ENCODE assay signal across 35 cellular contexts in the genomic region with DNA sequence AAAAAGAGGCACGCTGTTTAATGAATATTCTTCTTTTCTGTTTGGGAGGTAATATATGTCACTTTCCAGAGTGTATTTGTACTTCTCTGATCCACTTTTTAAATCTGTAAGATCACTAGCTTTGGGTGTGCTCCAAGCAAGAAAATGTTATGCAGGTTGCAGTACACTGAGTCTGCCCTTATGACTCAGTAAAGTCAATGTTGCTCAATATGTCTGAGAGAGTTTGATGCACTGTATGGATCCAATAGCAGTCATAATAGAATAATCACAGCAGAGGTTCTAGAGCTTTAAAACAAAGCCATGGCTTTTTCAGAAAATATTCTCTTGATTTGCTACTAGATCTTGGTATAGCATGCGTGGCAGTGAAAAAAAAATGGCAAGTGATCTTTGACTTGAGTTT.
"Had no signal": no experiment of that assay in that cellular context is flagged by ENCODE, and none has a peak within 500 bp of the region (broad histone marks: within the 10 kb centered on the region; RNA-seq: fewer than 3 reads in every experiment).

No MANE protein-coding gene starts in this region.

- DNase-seq: activated B cell treated with CpG ODN at 0.5 μM for 24 hours; activated CD4-positive, alpha-beta memory T cell treated with anti-CD3 and anti-CD28 coated beads for 36 hours; activated CD4-positive, alpha-beta T cell treated with anti-CD3 and anti-CD28 coated beads for 4 hours; activated CD4-positive, alpha-beta T cell treated with anti-CD3 and anti-CD28 coated beads, Interleukin-2, amount 10 ng/mL, durations not matched to agents 24 days and 14 days; activated CD4-positive, alpha-beta T cell treated with anti-CD3 and anti-CD28 coated beads, Interleukin-2, amount 50 U/mL, for 1 hour; activated CD4-positive, alpha-beta T cell treated with anti-CD3 and anti-CD28 coated beads, Interleukin-2, amount 50 U/mL, for 4 hours; activated CD4-positive, CD25-positive, alpha-beta regulatory T cell treated with anti-CD3 and anti-CD28 coated beads, Interleukin-2, amount 50 U/mL, for 72 hours; activated CD8-positive, alpha-beta memory T cell treated with anti-CD3 and anti-CD28 coated beads, Interleukin-2, amount 50 U/mL, for 4 hours; activated CD8-positive, alpha-beta T cell treated with anti-CD3 and anti-CD28 coated beads for 36 hours; activated effector memory CD4-positive, alpha-beta T cell treated with anti-CD3 and anti-CD28 coated beads, Interleukin-2, amount 50 U/mL, for 16 hours; activated gamma-delta T cell treated with Interleukin-2 at 50 U/mL for 16 hours; activated naive CD4-positive, alpha-beta T cell; activated naive CD4-positive, alpha-beta T cell treated with anti-CD3 and anti-CD28 coated beads for 36 hours; activated naive CD4-positive, alpha-beta T cell treated with anti-CD3 and anti-CD28 coated beads, Interleukin-2, amount 50 U/mL, for 16 hours; activated naive CD8-positive, alpha-beta T cell treated with anti-CD3 and anti-CD28 coated beads for 36 hours; activated T-cell treated with anti-CD3 and anti-CD28 coated beads for 4 hours; activated T-cell treated with anti-CD3 and anti-CD28 coated beads, Interleukin-2, amount 50 U/mL, for 1 hour; activated T-cell treated with anti-CD3 and anti-CD28 coated beads, Interleukin-2, amount 50 U/mL, for 4 hours; activated T-cell treated with anti-CD3 and anti-CD28 coated beads, Interleukin-2, amount 50 U/mL, for 72 hours; adrenal gland; amniotic stem cell; aorta; body of pancreas; brain microvascular endothelial cell; cerebellar nuclear complex; T-helper 1 cell; T-helper 2 cell; T-helper 9 cell had no signal

- ATAC-seq: activated CD8-positive, alpha-beta T cell treated with anti-CD3 and anti-CD28 coated beads for 36 hours; activated naive CD4-positive, alpha-beta T cell treated with anti-CD3 and anti-CD28 coated beads, Interleukin-2, amount 50 U/mL, for 72 hours; activated T-cell treated with anti-CD3 and anti-CD28 coated beads, Interleukin-2, amount 50 U/mL, for 4 hours; activated T-cell treated with anti-CD3 and anti-CD28 coated beads, Interleukin-2, amount 50 U/mL, for 72 hours; activated T-helper 17 cell treated with anti-CD3 and anti-CD28 coated beads, Interleukin-2, amount 50 U/mL, for 72 hours; body of pancreas had no signal

- H3K36me3 ChIP-seq: adrenal gland, brain microvascular endothelial cell, breast epithelium, cardiac muscle cell had no signal

- H3K4me3 ChIP-seq: adrenal gland, body of pancreas, breast epithelium, cardiac muscle cell had no signal

- FAIRE-seq: astrocyte, TTC549 had no signal

- H3K9me3 ChIP-seq: adrenal gland, body of pancreas, breast epithelium had no signal

- H3K4me1 ChIP-seq: adrenal gland, body of pancreas, breast epithelium had no signal

- H3K27ac ChIP-seq: adrenal gland, body of pancreas, brain microvascular endothelial cell, breast epithelium, cardiac muscle cell, VCaP had no signal

- H3K27me3 ChIP-seq: adrenal gland, body of pancreas, brain microvascular endothelial cell, breast epithelium had no signal
